2 cellular contexts compared by ENCODE assay signal in genomic region chr14:22537436-22538310, GRCh38.
TF ChIP-seq lines count a peak whose summit lies in the region.

No MANE protein-coding gene starts in this region.

TF ChIP-seq in HCT116, 20 proteins besides CTCF, POLR2A, EP300 and RAD21:
- TF ChIP-seq FOSL1 (IDR thresholded peaks at IDR 0.05; ENCODE audit: low read depth): no peak
- TF ChIP-seq YY1 (IDR thresholded peaks at IDR 0.05; ENCODE audit: extremely low read depth, insufficient replicate concordance, low read depth, low read length): no peak
- TF ChIP-seq CEBPB (IDR thresholded peaks at IDR 0.05; ENCODE audit: low read depth): no peak
- no peak for TF ChIP-seq SRF (IDR thresholded peaks at IDR 0.05; ENCODE audit: low read depth)
- TF ChIP-seq MAX (IDR thresholded peaks at IDR 0.05): no peak
- TF ChIP-seq EZH2 (IDR thresholded peaks at IDR 0.05): no peak
- no peak for TF ChIP-seq SP1 (IDR thresholded peaks at IDR 0.05; ENCODE audit: low read depth)
- no peak for TF ChIP-seq POLR2AphosphoS5 (IDR thresholded peaks at IDR 0.05; ENCODE audit: low read depth, low read length)
- no peak for TF ChIP-seq REST (IDR thresholded peaks at IDR 0.05; ENCODE audit: low read depth)
- no peak for TF ChIP-seq ATF3 (IDR thresholded peaks at IDR 0.05)
- TF ChIP-seq EGR1 (IDR thresholded peaks at IDR 0.05; ENCODE audit: low read depth): no peak
- no peak for TF ChIP-seq ZBTB33 (IDR thresholded peaks at IDR 0.05; ENCODE audit: extremely low read depth, insufficient replicate concordance, low read length)
- no peak for TF ChIP-seq ZNF274 (IDR thresholded peaks at IDR 0.05; ENCODE audit: low read depth, low read length)

TF ChIP-seq in GM12878, 131 proteins besides CTCF, POLR2A, EP300 and RAD21:
- TF ChIP-seq BHLHE40 (IDR thresholded peaks at IDR 0.05; ENCODE audit: borderline replicate concordance in 1 of 2, low read depth in 2 of 2, low read length in 1 of 2): no peak
- TF ChIP-seq CBFB (IDR thresholded peaks at IDR 0.05; ENCODE audit: low read depth): no peak
- no peak for TF ChIP-seq POLR2AphosphoS2 (IDR thresholded peaks at IDR 0.05; ENCODE audit: low read depth, low read length)
- no peak for TF ChIP-seq SIX5 (IDR thresholded peaks at IDR 0.05; ENCODE audit: low read depth, low read length, severe bottlenecking)
- TF ChIP-seq YBX1 (IDR thresholded peaks at IDR 0.05): no peak
- no peak for TF ChIP-seq IRF3 (IDR thresholded peaks at IDR 0.05)
- no peak for TF ChIP-seq ZNF24 (IDR thresholded peaks at IDR 0.05)
- no peak for TF ChIP-seq YY1 (IDR thresholded peaks at IDR 0.05; ENCODE audit: low read depth, low read length)
- no peak for TF ChIP-seq ZBTB11 (CRISPR knock-in tag; IDR thresholded peaks at IDR 0.05)
- TF ChIP-seq USF1 (IDR thresholded peaks at IDR 0.05; ENCODE audit: borderline replicate concordance, extremely low read length, insufficient read depth, low read depth, low read length): no peak
- TF ChIP-seq PRDM15 (CRISPR knock-in tag; IDR thresholded peaks at IDR 0.05): no peak
- no peak for TF ChIP-seq PBX3 (IDR thresholded peaks at IDR 0.05; ENCODE audit: insufficient replicate concordance, low read depth, low read length)
- no peak for TF ChIP-seq MXI1 (IDR thresholded peaks at IDR 0.05; ENCODE audit: low read depth, low read length)
- no peak for TF ChIP-seq NR2F1 (conservative IDR thresholded peaks at IDR 0.05)
- TF ChIP-seq USF2 (IDR thresholded peaks at IDR 0.05; ENCODE audit: borderline replicate concordance, low read depth, low read length): no peak
